12 cellular contexts compared by ENCODE assay signal in the genomic region with DNA sequence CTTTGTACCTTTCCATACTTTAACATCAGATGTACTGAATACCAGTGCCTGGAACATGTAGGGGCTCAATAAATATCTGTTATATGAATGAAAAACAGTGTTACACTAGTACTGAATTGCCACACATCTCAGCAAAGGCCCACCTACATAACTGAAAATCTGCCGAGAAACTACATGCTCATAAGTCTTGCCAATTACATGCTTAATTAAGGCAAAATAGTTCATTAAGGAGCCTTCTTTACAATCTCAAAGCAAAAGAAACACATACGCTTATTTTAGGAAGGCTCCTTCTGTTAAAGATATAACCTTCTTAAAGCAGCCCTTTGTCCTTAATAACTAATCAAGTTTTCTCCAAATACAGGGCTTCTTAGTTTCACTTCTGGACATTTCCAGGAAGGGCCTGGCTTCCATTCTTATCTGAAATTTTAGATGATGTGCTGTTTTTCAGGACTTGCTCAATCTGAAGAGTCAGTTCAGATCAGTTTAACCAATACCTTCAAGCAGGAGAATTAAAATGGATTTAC. TPM values are rescaled to one million over a fixed set of nuclear protein-coding genes. Genes with fewer than 3 reads are reported as not detected.
A peak's percentile ranks its signal among the peaks of the same experiment; 100 is the strongest.
DNase-seq lines count a peak whose midpoint lies in the region; ATAC-seq, FAIRE-seq and TF ChIP-seq lines count a peak whose summit lies in the region.
"Had no signal": no experiment of that assay in that cellular context is flagged by ENCODE, and none has a peak within 500 bp of the region (broad histone marks: within the 10 kb centered on the region; RNA-seq: fewer than 3 reads in every experiment).

No MANE protein-coding gene starts in this region.

- H3K36me3 ChIP-seq in pancreas (no peaks in the 10 kb centered on the region), uterus (no peaks in the 10 kb centered on the region), MM.1S (replicated peaks; ENCODE audit: insufficient read depth, low read length) (no peaks in the 10 kb centered on the region), A673 (ENCODE audit: insufficient read depth, low read length, poor library complexity, severe bottlenecking) (no peaks in the 10 kb centered on the region)
- H3K36me3 ChIP-seq: MG63 had no signal

- no peaks in the 10 kb centered on the region for H3K9me3 Mint-ChIP-seq in WTC11
- H3K9me3 Mint-ChIP-seq: T-helper 1 cell treated with Interleukin-12 subunit alpha and Interleukin-12 subunit beta and Interleukin-4 antibody, amounts not matched to agents 30 μg/mL and 1 μg/mL, for 36 hours had no signal

- H3K4me2 ChIP-seq in MM.1S (ENCODE audit: low read depth, low read length): no peak overlapping the region

- H3K4me1 ChIP-seq in pancreas (peaks cover 20 to 39% (median 31%) of the 10 kb centered on the region in 3 donors), uterus (peaks cover 0 to 13% of the 10 kb centered on the region in 2 donors), MM.1S (ENCODE audit: low read length) (no peaks in the 10 kb centered on the region), A673 (ENCODE audit: insufficient read depth, low read length, poor library complexity, severe bottlenecking) (no peaks in the 10 kb centered on the region)

- H3K27me3 ChIP-seq in pancreas (no peaks in the 10 kb centered on the region), uterus (no peaks in the 10 kb centered on the region), MM.1S (replicated peaks; ENCODE audit: insufficient read depth, low read length) (no peaks in the 10 kb centered on the region), A673 (replicated peaks; ENCODE audit: insufficient read depth, low read depth, low read length, poor library complexity) (no peaks in the 10 kb centered on the region)
- H3K27me3 ChIP-seq: MG63 had no signal

- peak overlapping the region in 2 of 4 donors; percentile 69 to 82 for H3K27ac ChIP-seq in pancreas
- H3K27ac ChIP-seq in uterus: peak overlapping the region; percentile 81 to 92
- H3K27ac ChIP-seq in MM.1S (ENCODE audit: low read length): no peak overlapping the region
- H3K27ac ChIP-seq in A673 (ENCODE audit: low read depth, low read length, poor library complexity, severe bottlenecking): no peak overlapping the region

- WGBS in pancreas, 2 donors: 36 to 47% methylated on average over 2 of the region's 2 CpGs

- H3K9me3 ChIP-seq in pancreas (no peaks in the 10 kb centered on the region), uterus (no peaks in the 10 kb centered on the region), MM.1S (replicated peaks; ENCODE audit: insufficient read depth, low read length) (no peaks in the 10 kb centered on the region), A673 (ENCODE audit: low read depth, low read length, poor library complexity, severe bottlenecking) (no peaks in the 10 kb centered on the region)
- H3K9me3 ChIP-seq: MG63 had no signal

- no peaks in the 10 kb centered on the region for H3F3A ChIP-seq in MM.1S (ENCODE audit: insufficient read depth, low read length)

- H3K79me2 ChIP-seq in MM.1S (ENCODE audit: low read length): no peaks in the 10 kb centered on the region

- H3K4me3 ChIP-seq in fibroblast of villous mesenchyme (ENCODE audit: low read depth, low read length) (peak overlapping the region; percentile 8), pancreas (peak overlapping the region in 1 of 4 donors; percentile 18), uterus (peak overlapping the region; percentile 11 to 30), MM.1S (ENCODE audit: low read length) (no peak overlapping the region), A673 (ENCODE audit: low read depth, low read length, poor library complexity, severe bottlenecking) (no peak overlapping the region)
- H3K4me3 ChIP-seq: MG63 had no signal

- no peak for TF ChIP-seq POLR2A in uterus (IDR thresholded peaks at IDR 0.05)

- no TSS peak for BruUV-seq in A673 (replicated peaks; lab: Mats Ljungman, UMichigan)

- intact Hi-C loops in pancreas (cut with DNase I): no loop called here
- intact Hi-C loops in uterus (cut with DNase I; ENCODE audit: low total_unique reads): no loop called here
- intact Hi-C loops in A673 (cut with micrococcal nuclease; ENCODE audit: unreplicated experiment): no loop called here

- H4K20me1 ChIP-seq in MM.1S (ENCODE audit: insufficient read depth, low read length): no peaks in the 10 kb centered on the region

- no peaks in the 10 kb centered on the region for H3K9me2 ChIP-seq in MM.1S (replicated peaks; ENCODE audit: insufficient read depth, low read length)

- POLR2A ChIA-PET in WTC11 (lab: Charles Lee): no interaction called here
- POLR2A ChIA-PET in A673 (lab: Charles Lee; ENCODE audit: low non-redundant PET): no interaction called here

- peaks cover 12% of the 10 kb centered on the region for H3K4me1 Mint-ChIP-seq in WTC11

- H3K36me3 Mint-ChIP-seq in WTC11: no peaks in the 10 kb centered on the region

- no peak overlapping the region for H3K9ac ChIP-seq in MM.1S (ENCODE audit: low read length)

- TF ChIP-seq CTCF in WTC11 (IDR thresholded peaks at IDR 0.05) (no peak), fibroblast of villous mesenchyme (IDR thresholded peaks at IDR 0.05; ENCODE audit: insufficient read depth, low read depth, low read length) (no peak), pancreas (IDR thresholded peaks at IDR 0.05) (no peak), uterus (IDR thresholded peaks at IDR 0.05) (no peak), MM.1S (IDR thresholded peaks at IDR 0.05; ENCODE audit: low read length) (no peak), A673 (conservative IDR thresholded peaks at IDR 0.05; ENCODE audit: low read depth, low read length) (no peak)

- FAIRE-seq in pancreas (lab: Jason Lieb, UNC): no peak

- ATAC-seq in WTC11 (no peak), pancreas (peak in 3 of 4 donors; percentile 35 to 63 (median 46)), GM19395 (IDR thresholded peaks at IDR 0.05; ENCODE audit: unreplicated experiment) (no peak)

- no peak overlapping the region for H2AFZ ChIP-seq in MM.1S (ENCODE audit: low read length)

- H3K4me3 Mint-ChIP-seq in WTC11: no peak overlapping the region
- H3K4me3 Mint-ChIP-seq: T-helper 1 cell treated with Interleukin-12 subunit alpha and Interleukin-12 subunit beta and Interleukin-4 antibody, amounts not matched to agents 30 μg/mL and 1 μg/mL, for 36 hours had no signal

- peak overlapping the region; percentile 78 for H3K27ac Mint-ChIP-seq in WTC11
- H3K27ac Mint-ChIP-seq: T-helper 1 cell treated with Interleukin-12 subunit alpha and Interleukin-12 subunit beta and Interleukin-4 antibody, amounts not matched to agents 30 μg/mL and 1 μg/mL, for 36 hours had no signal

- DNase-seq in WTC11 (ENCODE audit: low spot score) (no peak), fibroblast of villous mesenchyme (ENCODE audit: low read depth) (peak; percentile 86), pancreas (no peak), uterus (no peak), MM.1S (no peak), A673 (ENCODE audit: low spot score) (no peak), SW480 (ENCODE audit: low spot score) (no peak)
- DNase-seq: activated T-cell treated with anti-CD3 and anti-CD28 coated beads for 4 hours, MG63, NCI-H748 treated with DMSO at 0.1 percent for 48 hours had no signal

- H3K27me3 Mint-ChIP-seq in WTC11 (ENCODE audit: low read depth): no peaks in the 10 kb centered on the region

- CTCF ChIA-PET in WTC11 (lab: Charles Lee): interaction anchor here (1.0 kb wide), 1 partner anchor 12 kb away, joined by 3 read pairs; the partner anchor contains the start of gene LIMA1
- CTCF ChIA-PET in A673 (lab: Charles Lee): no interaction called here

TF ChIP-seq in WTC11, 78 proteins besides CTCF, POLR2A, EP300 and RAD21 (continues in another document):
- no peak for TF ChIP-seq FOXP1 (CRISPR knock-in tag; IDR thresholded peaks at IDR 0.05; ENCODE audit: borderline replicate concordance)
- no peak for TF ChIP-seq ZNF671 (CRISPR knock-in tag; IDR thresholded peaks at IDR 0.05)
- no peak for TF ChIP-seq CREM (CRISPR knock-in tag; IDR thresholded peaks at IDR 0.05)
- TF ChIP-seq SP1 (CRISPR knock-in tag; conservative IDR thresholded peaks at IDR 0.05): no peak
- TF ChIP-seq IRF2 (CRISPR knock-in tag; IDR thresholded peaks at IDR 0.05; ENCODE audit: borderline replicate concordance, low read depth): no peak
- TF ChIP-seq FOXK1 (CRISPR knock-in tag; IDR thresholded peaks at IDR 0.05): no peak
- no peak for TF ChIP-seq NFYB (CRISPR knock-in tag; conservative IDR thresholded peaks at IDR 0.05; ENCODE audit: low read depth)
- no peak for TF ChIP-seq NR3C1 (CRISPR knock-in tag; conservative IDR thresholded peaks at IDR 0.05; ENCODE audit: low read depth)
- no peak for TF ChIP-seq ATF2 (CRISPR knock-in tag; IDR thresholded peaks at IDR 0.05; ENCODE audit: borderline replicate concordance, low read depth)
- TF ChIP-seq, protein P1, sequence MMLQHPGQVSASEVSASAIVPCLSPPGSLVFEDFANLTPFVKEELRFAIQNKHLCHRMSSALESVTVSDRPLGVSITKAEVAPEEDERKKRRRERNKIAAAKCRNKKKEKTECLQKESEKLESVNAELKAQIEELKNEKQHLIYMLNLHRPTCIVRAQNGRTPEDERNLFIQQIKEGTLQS (CRISPR knock-in tag; conservative IDR thresholded peaks at IDR 0.05): no peak
- TF ChIP-seq ZNF263 (CRISPR knock-in tag; IDR thresholded peaks at IDR 0.05; ENCODE audit: low read depth): no peak
- TF ChIP-seq ZNF317 (CRISPR knock-in tag; IDR thresholded peaks at IDR 0.05; ENCODE audit: borderline replicate concordance, low read depth): no peak

RNA-seq across cellular contexts. Expression of gene LIMA1, which starts 11.5 kb away (rescaled TPM):
- total RNA-seq in WTC11 (2021) (30.8 to 41.2 TPM (median 31.2 TPM) in 3 replicates), fibroblast of villous mesenchyme (188 and 377 TPM in 2 replicates), pancreas (10 to 100 TPM; 17.6 to 50.3 (median 27.2) TPM), uterus (100 to 1,000 TPM in 2 of 4 donors, 10 to 100 TPM in 2; 85.0 to 140 (median 116) TPM), A673 (2021) (73.1 and 77.6 TPM in 2 replicates)
- polyA plus RNA-seq in pancreas: 10 to 100 TPM; 19.8 to 24.1 TPM

Comparison
In these comparisons a context has a peak if more than half of its experiments do, and no peak if none do; other contexts are left out.
1. ATAC-seq: peak in pancreas (3 of 4); none in WTC11 (single experiment) and GM19395 (single experiment).
2. H3K4me3 ChIP-seq: peak in fibroblast of villous mesenchyme (single experiment) and uterus (2 of 2); none in MM.1S (single experiment) and A673 (single experiment).
3. H3K27ac ChIP-seq: peak in uterus (2 of 2); none in MM.1S (single experiment) and A673 (single experiment).